ENCODE assay signal across 8 cellular contexts in genomic region chr3:60017631-60018030, GRCh38.
A peak's percentile ranks its signal among the peaks of the same experiment; 100 is the strongest.
DNase-seq lines count a peak whose midpoint lies in the region; ATAC-seq lines count a peak whose summit lies in the region.

No MANE protein-coding gene starts in this region.

- peak overlapping the region; percentile 98 for H3K27ac Mint-ChIP-seq in activated naive CD4-positive, alpha-beta T cell treated with anti-CD3 and anti-CD28 coated beads, Interleukin-2, amount 50 U/mL, for 24 hours

- in situ Hi-C loops in KBM-7 (cut with MboI; ENCODE audit: low pct_unique_long_range_greater_than_20kb, low sequenced_read_pairs) = no loop called here

- peaks cover 5% of the 10 kb centered on the region for H3K9me3 Mint-ChIP-seq in activated naive CD4-positive, alpha-beta T cell treated with anti-CD3 and anti-CD28 coated beads, Interleukin-2, amount 50 U/mL, for 24 hours

- peak overlapping the region; percentile 71 for H3K4me3 Mint-ChIP-seq in activated naive CD4-positive, alpha-beta T cell treated with anti-CD3 and anti-CD28 coated beads, Interleukin-2, amount 50 U/mL, for 24 hours

- peaks cover 87% of the 10 kb centered on the region for H3K4me1 Mint-ChIP-seq in activated naive CD4-positive, alpha-beta T cell treated with anti-CD3 and anti-CD28 coated beads, Interleukin-2, amount 50 U/mL, for 24 hours

- no peaks in the 10 kb centered on the region for H3K27me3 Mint-ChIP-seq in activated naive CD4-positive, alpha-beta T cell treated with anti-CD3 and anti-CD28 coated beads, Interleukin-2, amount 50 U/mL, for 24 hours

- ATAC-seq in GM21423 (IDR thresholded peaks at IDR 0.05; ENCODE audit: unreplicated experiment) (peak; percentile 84), GM21515 (IDR thresholded peaks at IDR 0.05; ENCODE audit: unreplicated experiment) (no peak)

- DNase-seq in RPMI7951 (ENCODE audit: low read depth) = peak; percentile 69
- peak; percentile 32 to 36 for DNase-seq in stimulated activated CD4-positive, alpha-beta T cell treated with anti-CD3 and anti-CD28 coated beads, Interleukin-2, amount 100 ng/mL, for 48 hours
- no peak for DNase-seq in NCI-H146 treated with DMSO at 0.1 percent for 48 hours (lab: John Stamatoyannopoulos, UW; ENCODE audit: unreplicated experiment)
- no peak for DNase-seq in KBM-7
- no peak for DNase-seq in NCI-H1105 (lab: John Stamatoyannopoulos, UW)

- peaks cover 28% of the 10 kb centered on the region for H3K36me3 Mint-ChIP-seq in activated naive CD4-positive, alpha-beta T cell treated with anti-CD3 and anti-CD28 coated beads, Interleukin-2, amount 50 U/mL, for 24 hours

Comparison
In these comparisons a context has a peak if more than half of its experiments do, and no peak if none do; other contexts are left out.
1. DNase-seq: peak in RPMI7951 (single experiment) and stimulated activated CD4-positive, alpha-beta T cell treated with anti-CD3 and anti-CD28 coated beads, Interleukin-2, amount 100 ng/mL, for 48 hours (2 of 2); none in NCI-H146 treated with DMSO at 0.1 percent for 48 hours (single experiment), KBM-7 (single experiment) and NCI-H1105 (single experiment).